In the genomic region with DNA sequence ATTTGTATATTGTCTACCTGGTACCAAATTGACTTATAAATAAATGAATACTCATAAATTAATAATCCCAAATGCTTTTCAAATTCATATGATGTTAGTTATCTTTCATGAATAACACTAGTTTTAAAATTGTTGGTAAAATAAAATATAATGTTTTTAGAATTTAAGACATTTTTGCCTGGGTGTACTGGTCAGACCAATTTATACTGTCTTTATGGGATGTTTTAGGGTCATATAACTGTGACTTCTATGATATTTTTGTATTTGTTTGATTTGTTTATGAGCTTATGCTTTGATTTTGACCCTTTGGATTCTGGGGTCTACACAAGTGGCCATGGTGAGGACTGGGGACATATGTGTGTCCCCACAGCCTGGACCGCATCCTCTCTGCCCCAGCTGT, we compare ENCODE assay signal across 6 cellular contexts. TPM values are rescaled to one million over a fixed set of nuclear protein-coding genes. Genes with fewer than 3 reads are reported as not detected.
"Had no signal": no experiment of that assay in that cellular context is flagged by ENCODE, and none has a peak within 500 bp of the region (broad histone marks: within the 10 kb centered on the region; RNA-seq: fewer than 3 reads in every experiment).

No MANE protein-coding gene starts in this region.

- DNase-seq: GDM1, GF-D8 had no signal

- H3K4me3 ChIP-seq: GM12878 had no signal

- ATAC-seq: GM12878 had no signal

- FAIRE-seq: GM12878, GM12892, GM18507, GM19239 had no signal

RNA-seq across cellular contexts. Expression of a gene that starts 54.1 kb away (rescaled TPM):
- total RNA-seq: GM12878 had no signal
- polyA plus RNA-seq: GM12878 had no signal
